ENCODE assay signal across 10 cellular contexts in the genomic region with DNA sequence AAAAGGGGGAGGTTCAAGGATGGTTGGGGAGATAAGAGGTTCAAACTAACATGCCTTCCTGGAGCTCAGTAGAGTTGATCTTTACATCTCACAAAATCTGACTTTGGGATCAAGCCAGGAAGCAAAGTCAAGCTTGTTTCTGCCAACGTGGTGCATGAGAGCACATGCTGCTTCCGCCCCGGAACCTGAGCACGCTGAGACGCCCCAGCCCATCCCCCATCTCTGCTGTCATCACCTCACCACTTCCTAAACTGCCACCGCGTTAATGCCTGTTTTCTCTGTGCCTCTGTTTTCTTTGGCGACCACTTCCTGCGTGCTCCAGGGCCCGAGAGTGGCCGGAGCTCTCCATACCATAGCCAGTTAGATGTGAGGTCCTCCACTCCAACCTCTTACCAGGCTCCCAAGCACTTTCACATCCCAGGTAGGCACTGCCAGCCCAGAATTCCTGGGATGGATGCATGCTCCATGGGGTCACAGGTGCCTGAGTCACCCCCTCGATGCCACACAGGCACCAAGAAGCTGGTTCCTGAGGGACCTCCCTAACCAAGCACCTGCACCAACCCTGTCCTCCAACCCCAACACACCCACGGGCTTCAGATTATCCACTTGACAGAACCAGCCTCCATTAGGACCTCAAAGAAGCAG. TPM values are rescaled to one million over a fixed set of nuclear protein-coding genes. Genes with fewer than 3 reads are reported as not detected.
DNase-seq lines count a peak whose midpoint lies in the region; ATAC-seq and TF ChIP-seq lines count a peak whose summit lies in the region.
"Had no signal": no experiment of that assay in that cellular context is flagged by ENCODE, and none has a peak within 500 bp of the region (broad histone marks: within the 10 kb centered on the region; RNA-seq: fewer than 3 reads in every experiment).

No MANE protein-coding gene starts in this region.

- ATAC-seq in GM18907 (IDR thresholded peaks at IDR 0.05; ENCODE audit: unreplicated experiment) = peak; percentile 83

- no peak overlapping the region for H3K27ac ChIP-seq in hepatocyte

- no peaks in the 10 kb centered on the region for H3K36me3 ChIP-seq in hepatocyte (replicated peaks; ENCODE audit: insufficient read depth, low read depth)

- H4K20me1 ChIP-seq in hepatocyte (ENCODE audit: insufficient read depth, poor library complexity, severe bottlenecking) = no peaks in the 10 kb centered on the region

- H3K9me3 Mint-ChIP-seq in activated naive CD8-positive, alpha-beta T cell treated with anti-CD3 and anti-CD28 coated beads for 36 hours = peaks cover 2% of the 10 kb centered on the region

- WGBS in hepatocyte (ENCODE audit: low lambda C conversion rate, missing lambda C conversion rate) = 83% methylated on average over 13 of the region's 13 CpGs

- peaks cover 12% of the 10 kb centered on the region for H3K4me1 Mint-ChIP-seq in activated naive CD8-positive, alpha-beta T cell treated with anti-CD3 and anti-CD28 coated beads for 36 hours

- no peaks in the 10 kb centered on the region for H3K9me3 ChIP-seq in hepatocyte (ENCODE audit: low read depth)

- peak overlapping the region; percentile 88 for H3K27ac Mint-ChIP-seq in activated naive CD8-positive, alpha-beta T cell treated with anti-CD3 and anti-CD28 coated beads for 36 hours

- no peak overlapping the region for H3K4me2 ChIP-seq in hepatocyte

- DNase-seq in T-helper 9 cell (peak; percentile 71), NCI-H2029 treated with DMSO at 0.1 percent for 48 hours (lab: John Stamatoyannopoulos, UW) (no peak), hepatocyte (ENCODE audit: low spot score) (no peak), OCI-M1 (lab: John Stamatoyannopoulos, UW) (no peak), islet precursor cell (no peak)
- DNase-seq in activated naive CD8-positive, alpha-beta T cell treated with anti-CD3 and anti-CD28 coated beads for 36 hours = peak; percentile 68
- DNase-seq in stimulated activated CD4-positive, alpha-beta T cell treated with anti-CD3 and anti-CD28 coated beads, Interleukin-4, amount 100 ng/mL, for 1 hour = peak; percentile 71
- DNase-seq: erythroblast, NCI-H1694 had no signal

- peaks cover 32% of the 10 kb centered on the region for H3K27me3 ChIP-seq in hepatocyte

- peaks cover 3% of the 10 kb centered on the region for H3K27me3 Mint-ChIP-seq in activated naive CD8-positive, alpha-beta T cell treated with anti-CD3 and anti-CD28 coated beads for 36 hours

- H2AFZ ChIP-seq in hepatocyte = no peak overlapping the region

- peak overlapping the region; percentile 4 for H3K4me3 Mint-ChIP-seq in activated naive CD8-positive, alpha-beta T cell treated with anti-CD3 and anti-CD28 coated beads for 36 hours

- H3K9me2 ChIP-seq in hepatocyte (replicated peaks; ENCODE audit: insufficient read depth) = no peaks in the 10 kb centered on the region

- no peaks in the 10 kb centered on the region for H3K36me3 Mint-ChIP-seq in activated naive CD8-positive, alpha-beta T cell treated with anti-CD3 and anti-CD28 coated beads for 36 hours

- no peaks in the 10 kb centered on the region for H3K79me2 ChIP-seq in hepatocyte

- no peaks in the 10 kb centered on the region for H3K4me1 ChIP-seq in hepatocyte (ENCODE audit: insufficient read depth)

- TF ChIP-seq CTCF in hepatocyte (IDR thresholded peaks at IDR 0.05; ENCODE audit: poor library complexity) = no peak

- no peak overlapping the region for H3K4me3 ChIP-seq in hepatocyte

RNA-seq across cellular contexts. Expression of a gene that starts 31.2 kb away (rescaled TPM):
- total RNA-seq in activated naive CD8-positive, alpha-beta T cell treated with anti-CD3 and anti-CD28 coated beads for 36 hours = under 1 TPM; 0.66 to 0.94 TPM
- 1.2 and 1.3 TPM in 2 replicates for total RNA-seq in hepatocyte
- polyA plus RNA-seq in hepatocyte = 1.8 and 2.3 TPM in 2 replicates

Comparison
In these comparisons a context has a peak if more than half of its experiments do, and no peak if none do; other contexts are left out.
1. DNase-seq: peak in T-helper 9 cell (single experiment), activated naive CD8-positive, alpha-beta T cell treated with anti-CD3 and anti-CD28 coated beads for 36 hours (single experiment) and stimulated activated CD4-positive, alpha-beta T cell treated with anti-CD3 and anti-CD28 coated beads, Interleukin-4, amount 100 ng/mL, for 1 hour (single experiment); none in NCI-H2029 treated with DMSO at 0.1 percent for 48 hours (single experiment), hepatocyte (single experiment), OCI-M1 (single experiment) and islet precursor cell (single experiment).